Comparison of ENCODE assay signal across 1 cellular context in genomic region chr11:61891331-61892084, GRCh38.
TF ChIP-seq lines count a peak whose summit lies in the region.

TSS of gene FADS3 (minus strand) at chr11:61891545. CDS start at chr11:61891381, 164 bp downstream.

TF ChIP-seq in GM23338, 12 proteins besides CTCF, POLR2A, EP300 and RAD21:
- TF ChIP-seq ZNF462 (CRISPR knock-in tag; IDR thresholded peaks at IDR 0.05) (no peak), STAT1 (IDR thresholded peaks at IDR 0.05; ENCODE audit: unreplicated experiment) (no peak), NANOG (IDR thresholded peaks at IDR 0.05; ENCODE audit: borderline replicate concordance) (no peak), CREB1 (CRISPR knock-in tag; IDR thresholded peaks at IDR 0.05; ENCODE audit: low read depth) (peak; percentile 86), JUNB (IDR thresholded peaks at IDR 0.05; ENCODE audit: unreplicated experiment) (no peak), EZH2phosphoT487 (IDR thresholded peaks at IDR 0.05; ENCODE audit: unreplicated experiment) (no peak), POLR2AphosphoS5 (IDR thresholded peaks at IDR 0.05; ENCODE audit: low read depth) (peak; percentile 72), EZH2 (IDR thresholded peaks at IDR 0.05; ENCODE audit: low read depth, unreplicated experiment) (no peak), ZNF331 (CRISPR knock-in tag; IDR thresholded peaks at IDR 0.05; ENCODE audit: low read depth) (no peak), ZNF114 (CRISPR knock-in tag; IDR thresholded peaks at IDR 0.05) (no peak), REST (IDR thresholded peaks at IDR 0.05; ENCODE audit: unreplicated experiment) (no peak), ETS1 (IDR thresholded peaks at IDR 0.05) (no peak)
